In genomic region chr10:97318772-97319651, GRCh38 we compare ENCODE assay signal across 8 cellular contexts. TPM values are rescaled to one million over a fixed set of nuclear protein-coding genes. Genes with fewer than 3 reads are reported as not detected.
DNase-seq lines count a peak whose midpoint lies in the region; ATAC-seq and TF ChIP-seq lines count a peak whose summit lies in the region.

TSS of gene FRAT1 (plus strand) at chr10:97319271. CDS start at chr10:97319454, 183 bp downstream.

- intact Hi-C loops in CD4-positive, alpha-beta memory T cell (cut with micrococcal nuclease), result loop anchor here (1.0 to 10.0 kb wide), 4 partner anchors 27 to 484 kb away; partner anchors contain the start of genes ARHGAP19, LCOR, MMS19 and RRP12

- POLR2A ChIA-PET in CD4-positive, alpha-beta memory T cell (lab: Charles Lee; ENCODE audit: partially characterized antibody), result interaction anchor here (0.5 to 7.6 kb wide), 23 partner anchors 11 to 1189 kb away, joined by 3 to 265 read pairs (median 5); partner anchors contain the start of genes ARHGAP19, AVPI1, FRAT2 and R3HCC1L

- H3K4me1 ChIP-seq in CD4-positive, alpha-beta memory T cell (ENCODE audit: insufficient read depth, low read length), result peaks cover 21% of the 10 kb centered on the region
- H3K4me1 ChIP-seq in endodermal cell (ENCODE audit: control insufficient read depth, insufficient read depth, low read length), result peaks cover 7% of the 10 kb centered on the region

- 1% methylated on average over 29 to 79 of the region's 79 CpGs for WGBS in endodermal cell (ENCODE audit: insufficient coverage in 1 of 2, insufficient read length in 1 of 2), 2 experiments

- peak within 1 kb of the TSS; percentile 93 to 99 (median 96) for H3K4me3 Mint-ChIP-seq in CD4-positive, alpha-beta memory T cell
- peak within 1 kb of the TSS; percentile 77 for H3K4me3 Mint-ChIP-seq in endodermal cell

- H3K4me3 ChIP-seq in CD4-positive, alpha-beta memory T cell (ENCODE audit: low read length in 2 of 2), result peak within 1 kb of the TSS; percentile 50 to 84
- peak within 1 kb of the TSS; percentile 82 for H3K4me3 ChIP-seq in endodermal cell (ENCODE audit: low read length)

- CTCF ChIA-PET in CD4-positive, alpha-beta memory T cell (lab: Charles Lee; ENCODE audit: partially characterized antibody), result interaction anchor here (0.6 to 3.5 kb wide), 12 partner anchors 10 to 82 kb away, joined by 3 to 18 read pairs (median 5); partner anchors contain the start of genes FRAT2 and RRP12

- peak; percentile 90 to 97 (median 94) for DNase-seq in CD4-positive, alpha-beta memory T cell
- DNase-seq in NOMO-1 treated with DMSO at 0.1 percent for 48 hours (lab: John Stamatoyannopoulos, UW; ENCODE audit: unreplicated experiment), result peak; percentile 80
- peak; percentile 68 for DNase-seq in activated CD8-positive, alpha-beta memory T cell treated with anti-CD3 and anti-CD28 coated beads, Interleukin-2, amount 50 U/mL, for 1 hour (ENCODE audit: extremely low read depth)
- DNase-seq in endodermal cell, result peak; percentile 97
- peak; percentile 88 for DNase-seq in midbrain (lab: John Stamatoyannopoulos, UW)
- peak; percentile 73 to 75 for DNase-seq in stimulated activated CD8-positive, alpha-beta memory T cell treated with anti-CD3 and anti-CD28 coated beads, Interleukin-15, amount 100 ng/mL, for 4 hours (ENCODE audit: low read depth in 2 of 2)

- peak within 1 kb of the TSS; percentile 99 for H3K27ac ChIP-seq in CD4-positive, alpha-beta memory T cell (ENCODE audit: low read depth, low read length)
- peak within 1 kb of the TSS; percentile 100 for H3K27ac ChIP-seq in endodermal cell (ENCODE audit: low read depth, low read length)

- H3K36me3 Mint-ChIP-seq in CD4-positive, alpha-beta memory T cell, result peaks cover 0 to 17% of the 10 kb centered on the region in 2 donors
- H3K36me3 Mint-ChIP-seq in endodermal cell (ENCODE audit: low read depth), result no peaks in the 10 kb centered on the region

- H3K9me3 Mint-ChIP-seq in CD4-positive, alpha-beta memory T cell, result peaks cover 0 to 1% (median 0%) of the 10 kb centered on the region in 8 donors
- H3K9me3 Mint-ChIP-seq in endodermal cell, result no peaks in the 10 kb centered on the region

- no peaks in the 10 kb centered on the region for H3K36me3 ChIP-seq in CD4-positive, alpha-beta memory T cell (ENCODE audit: insufficient read depth, low read length)
- H3K36me3 ChIP-seq in endodermal cell (ENCODE audit: control insufficient read depth, insufficient read depth, low read length), result no peaks in the 10 kb centered on the region

- H3K27me3 ChIP-seq in CD4-positive, alpha-beta memory T cell (ENCODE audit: insufficient read depth, low read length), result no peaks in the 10 kb centered on the region
- peaks cover 9% of the 10 kb centered on the region for H3K27me3 ChIP-seq in endodermal cell (ENCODE audit: control insufficient read depth, insufficient read depth, low read length, poor library complexity, severe bottlenecking)

- no peaks in the 10 kb centered on the region for H3K9me3 ChIP-seq in CD4-positive, alpha-beta memory T cell (ENCODE audit: control insufficient read depth in 1 of 2, low read length in 2 of 2)
- no peaks in the 10 kb centered on the region for H3K9me3 ChIP-seq in endodermal cell (ENCODE audit: control insufficient read depth, low read length)

- ATAC-seq in GM19397 (IDR thresholded peaks at IDR 0.05; ENCODE audit: unreplicated experiment), result peak; percentile 83
- peak; percentile 64 for ATAC-seq in HG03565 (IDR thresholded peaks at IDR 0.05; ENCODE audit: unreplicated experiment)

- TF ChIP-seq CTCF in endodermal cell (conservative IDR thresholded peaks at IDR 0.05), result no peak

- H3K27me3 Mint-ChIP-seq in CD4-positive, alpha-beta memory T cell, result peaks cover 0 to 3% of the 10 kb centered on the region in 2 donors
- H3K27me3 Mint-ChIP-seq in endodermal cell (ENCODE audit: insufficient read depth), result peaks cover 27% of the 10 kb centered on the region

- H3K4me1 Mint-ChIP-seq in CD4-positive, alpha-beta memory T cell, result peaks cover 16 to 44% (median 31%) of the 10 kb centered on the region in 4 donors
- peaks cover 25% of the 10 kb centered on the region for H3K4me1 Mint-ChIP-seq in endodermal cell

- peak within 1 kb of the TSS; percentile 100 for H3K9ac ChIP-seq in endodermal cell (ENCODE audit: extremely low read depth, low read length, poor library complexity, severe bottlenecking)

- peak within 1 kb of the TSS; percentile 96 to 100 (median 99) for H3K27ac Mint-ChIP-seq in CD4-positive, alpha-beta memory T cell
- peak within 1 kb of the TSS; percentile 100 for H3K27ac Mint-ChIP-seq in endodermal cell

RNA-seq across cellular contexts. Expression of gene FRAT1, which starts in this region (rescaled TPM):
- total RNA-seq in CD4-positive, alpha-beta memory T cell, result 10 to 100 TPM; 20.2 to 21.8 TPM
- 10 to 100 TPM in 1 of 2 donors, 1 to 10 TPM in 1; 9.0 to 12.5 TPM for polyA plus RNA-seq in CD4-positive, alpha-beta memory T cell
- total RNA-seq in endodermal cell, result 1 to 10 TPM; 6.5 to 7.3 TPM
- 3.2 TPM for polyA plus RNA-seq in endodermal cell (2013, experiment 1 of 2)
- 2.2 TPM for polyA plus RNA-seq in endodermal cell (2013, experiment 2 of 2)

Comparison
In these comparisons a context has a peak if more than half of its experiments do, and no peak if none do; other contexts are left out.
1. Peak in every context shown above with its lines: DNase-seq, ATAC-seq, H3K4me3 ChIP-seq and H3K27ac ChIP-seq.